ENCODE assay signal across 1 cellular context in the genomic region with DNA sequence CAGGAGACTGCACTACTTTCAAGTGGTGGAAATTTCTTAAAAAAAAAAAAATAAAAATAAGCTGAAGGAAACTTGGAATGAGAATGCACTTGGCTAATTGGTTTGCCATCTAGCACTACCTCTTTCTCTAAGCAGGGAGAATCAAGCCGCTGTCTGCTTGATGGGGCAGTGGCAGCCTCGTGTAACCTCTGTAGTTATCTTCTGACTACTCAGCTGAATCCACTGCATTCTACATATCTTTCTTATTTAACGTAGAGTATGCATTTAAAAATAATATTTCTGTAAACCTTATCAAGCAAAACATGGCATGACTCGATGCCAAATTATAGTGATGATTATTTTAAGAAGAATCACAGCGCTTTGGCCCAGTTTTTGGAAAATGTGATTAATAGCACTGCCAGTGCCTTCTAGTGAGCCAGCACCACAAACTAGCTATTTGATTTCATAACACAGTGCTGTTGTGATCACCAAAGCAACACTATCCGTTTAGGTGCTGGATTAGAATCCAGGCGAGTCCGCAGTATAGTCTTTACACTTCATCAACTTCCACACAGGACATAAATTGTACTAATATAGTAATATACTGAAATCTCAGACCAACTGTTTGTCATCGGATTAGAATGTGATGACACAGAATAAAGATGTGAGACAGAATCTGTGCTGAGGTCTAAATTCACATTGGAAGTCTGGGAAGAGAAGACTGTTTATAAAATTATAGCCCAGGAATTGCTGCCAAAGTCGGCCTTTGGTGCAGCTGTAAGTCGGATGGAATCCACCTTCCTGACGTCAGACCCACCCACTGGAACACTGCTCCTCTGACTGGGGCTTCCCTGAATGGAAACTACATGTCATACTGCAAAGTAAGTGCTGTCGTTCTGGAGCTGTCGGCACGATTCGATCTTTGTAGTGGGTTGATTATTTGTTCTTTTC.
TF ChIP-seq lines count a peak whose summit lies in the region.

No MANE protein-coding gene starts in this region.

TF ChIP-seq in endothelial cell of umbilical vein, 7 proteins besides CTCF, POLR2A, EP300 and RAD21:
- TF ChIP-seq POLR2AphosphoS5 (IDR thresholded peaks at IDR 0.05; ENCODE audit: insufficient read depth, low read depth, low read length) (no peak), GATA2 (IDR thresholded peaks at IDR 0.05; ENCODE audit: insufficient read depth, insufficient read length, low read depth, low read length) (no peak), FOS (IDR thresholded peaks at IDR 0.05; ENCODE audit: borderline replicate concordance, insufficient read depth, low read length) (no peak)
- TF ChIP-seq, protein P1, sequence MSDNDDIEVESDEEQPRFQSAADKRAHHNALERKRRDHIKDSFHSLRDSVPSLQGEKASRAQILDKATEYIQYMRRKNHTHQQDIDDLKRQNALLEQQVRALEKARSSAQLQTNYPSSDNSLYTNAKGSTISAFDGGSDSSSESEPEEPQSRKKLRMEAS (IDR thresholded peaks at IDR 0.05; ENCODE audit: insufficient read depth, insufficient read length), result no peak
